In the genomic region with DNA sequence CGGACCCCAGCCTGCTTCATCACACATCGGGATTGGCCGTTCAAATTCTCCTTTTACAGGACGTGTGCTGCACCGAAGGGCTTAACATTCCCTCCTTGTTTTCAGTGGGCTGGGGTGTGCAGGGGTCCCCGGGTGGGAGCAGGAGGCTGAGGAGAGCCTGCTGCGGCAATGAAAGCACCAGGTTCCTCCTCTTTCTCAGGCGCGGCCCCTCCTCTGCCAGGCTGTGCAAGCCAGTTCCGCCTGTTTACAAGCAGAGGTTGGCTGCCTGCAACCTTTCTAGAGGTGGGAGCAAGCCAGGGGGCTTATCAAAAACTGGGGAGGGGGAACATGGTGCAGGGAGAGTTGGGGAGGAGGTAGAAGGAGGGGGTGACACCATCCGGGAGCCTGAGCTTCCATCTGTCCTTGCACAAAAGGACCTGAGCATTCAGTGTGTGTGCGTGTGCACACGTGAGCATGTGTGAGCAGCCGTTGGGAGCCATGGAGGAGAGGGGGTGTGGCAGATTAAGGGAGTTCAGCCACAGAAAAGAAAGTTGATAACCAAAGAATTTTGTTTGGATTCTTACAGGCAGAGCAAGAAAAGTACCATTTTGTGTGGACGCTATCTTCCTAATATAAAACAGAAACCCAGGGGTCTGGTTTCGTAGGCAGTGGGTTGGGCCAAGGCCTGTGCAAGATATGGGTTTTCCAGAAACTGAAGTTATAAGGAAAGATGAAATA, we compare ENCODE assay signal across 1 cellular context.
TF ChIP-seq lines count a peak whose summit lies in the region.

No MANE protein-coding gene starts in this region.

TF ChIP-seq in WTC11, 78 proteins besides CTCF, POLR2A, EP300 and RAD21 (continued from another document):
- TF ChIP-seq ETV6 (CRISPR knock-in tag; IDR thresholded peaks at IDR 0.05) (no peak), ZNF671 (CRISPR knock-in tag; IDR thresholded peaks at IDR 0.05) (no peak), IRF2 (CRISPR knock-in tag; IDR thresholded peaks at IDR 0.05; ENCODE audit: borderline replicate concordance, low read depth) (no peak), JAZF1 (CRISPR knock-in tag; IDR thresholded peaks at IDR 0.05) (no peak), NFYB (CRISPR knock-in tag; conservative IDR thresholded peaks at IDR 0.05; ENCODE audit: low read depth) (no peak)
- TF ChIP-seq, protein P1, sequence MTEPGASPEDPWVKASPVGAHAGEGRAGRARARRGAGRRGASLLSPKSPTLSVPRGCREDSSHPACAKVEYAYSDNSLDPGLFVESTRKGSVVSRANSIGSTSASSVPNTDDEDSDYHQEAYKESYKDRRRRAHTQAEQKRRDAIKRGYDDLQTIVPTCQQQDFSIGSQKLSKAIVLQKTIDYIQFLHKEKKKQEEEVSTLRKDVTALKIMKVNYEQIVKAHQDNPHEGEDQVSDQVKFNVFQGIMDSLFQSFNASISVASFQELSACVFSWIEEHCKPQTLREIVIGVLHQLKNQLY (CRISPR knock-in tag; IDR thresholded peaks at IDR 0.05) = no peak
